6 cellular contexts compared by ENCODE assay signal in the genomic region with DNA sequence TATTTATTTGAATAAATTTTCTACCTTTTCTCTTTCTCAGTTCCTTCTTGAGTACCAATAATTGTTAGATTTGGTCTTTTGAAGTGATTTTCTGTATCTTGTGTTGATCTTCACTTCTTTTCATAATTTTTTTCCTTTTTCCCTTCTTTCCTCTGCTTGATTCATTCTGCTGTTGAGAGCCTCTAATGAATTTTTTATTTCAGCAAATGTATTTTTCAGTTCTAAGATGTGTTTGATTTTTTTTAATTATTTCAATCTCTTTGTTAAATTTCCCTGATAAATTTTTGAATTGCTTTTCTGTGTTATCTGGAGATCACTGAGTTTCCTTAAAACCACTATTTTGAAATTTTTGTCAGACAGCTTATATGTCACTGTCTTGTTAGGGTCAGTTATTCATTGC.
"Had no signal": no experiment of that assay in that cellular context is flagged by ENCODE, and none has a peak within 500 bp of the region (broad histone marks: within the 10 kb centered on the region; RNA-seq: fewer than 3 reads in every experiment).

No MANE protein-coding gene starts in this region.

- H3K27ac ChIP-seq: HL-60, KMS-11 had no signal

- DNase-seq: IMR-90, KBM-7, KG1 had no signal

- H3K9ac ChIP-seq: KMS-11 had no signal

- FAIRE-seq: HTR-8/SVneo had no signal

- H3K4me2 ChIP-seq: KMS-11 had no signal
